22 cellular contexts compared by ENCODE assay signal in genomic region chr11:119756169-119756568, GRCh38.
"Had no signal": no experiment of that assay in that cellular context is flagged by ENCODE, and none has a peak within 500 bp of the region (broad histone marks: within the 10 kb centered on the region; RNA-seq: fewer than 3 reads in every experiment).

No MANE protein-coding gene starts in this region.

- H3K4me3 ChIP-seq: Peyer's patch, SJCRH30 had no signal

- H3K36me3 ChIP-seq: brain microvascular endothelial cell, Peyer's patch, SJCRH30 had no signal

- H3K4me2 ChIP-seq: SK-N-SH had no signal

- H3K9me3 ChIP-seq: Peyer's patch, SJCRH30, SK-N-SH had no signal

- H3K9ac ChIP-seq: SK-N-SH had no signal

- H3K27me3 ChIP-seq: Peyer's patch, SJCRH30 had no signal

- DNase-seq: activated CD4-positive, alpha-beta memory T cell treated with anti-CD3 and anti-CD28 coated beads, Interleukin-2, amount 10 ng/mL, durations not matched to agents 7 days and 5 days; activated CD4-positive, alpha-beta T cell treated with anti-CD3 and anti-CD28 coated beads for 36 hours; activated CD4-positive, alpha-beta T cell treated with anti-CD3 and anti-CD28 coated beads, Interleukin-2, amount 50 U/mL, for 1 hour; activated CD4-positive, CD25-positive, alpha-beta regulatory T cell; activated CD8-positive, alpha-beta memory T cell treated with anti-CD3 and anti-CD28 coated beads, Interleukin-2, amount 50 U/mL, for 4 hours; activated naive CD4-positive, alpha-beta T cell treated with Interleukin-2 at 50 U/mL for 16 hours; activated naive CD8-positive, alpha-beta T cell treated with anti-CD3 and anti-CD28 coated beads, Interleukin-2, amount 50 U/mL, for 24 hours; amniotic stem cell; brain microvascular endothelial cell; caudate nucleus; NCI-H187 treated with DMSO at 0.1 percent for 48 hours; NCI-H2081 treated with DMSO at 0.1 percent for 48 hours; NCI-H446; NCI-H524; Peyer's patch; Right ventricle myocardium superior; SJCRH30; SK-N-SH; T-helper 1 cell had no signal

- H3K27ac ChIP-seq: brain microvascular endothelial cell, Peyer's patch, RWPE1, SJCRH30, VCaP had no signal

- ATAC-seq: activated CD4-positive, alpha-beta T cell treated with anti-CD3 and anti-CD28 coated beads for 36 hours; activated naive CD4-positive, alpha-beta T cell treated with anti-CD3 and anti-CD28 coated beads, Interleukin-2, amount 50 U/mL, for 72 hours; activated naive CD8-positive, alpha-beta T cell treated with anti-CD3 and anti-CD28 coated beads, Interleukin-2, amount 50 U/mL, for 24 hours had no signal
